8 cellular contexts compared by ENCODE assay signal in the genomic region with DNA sequence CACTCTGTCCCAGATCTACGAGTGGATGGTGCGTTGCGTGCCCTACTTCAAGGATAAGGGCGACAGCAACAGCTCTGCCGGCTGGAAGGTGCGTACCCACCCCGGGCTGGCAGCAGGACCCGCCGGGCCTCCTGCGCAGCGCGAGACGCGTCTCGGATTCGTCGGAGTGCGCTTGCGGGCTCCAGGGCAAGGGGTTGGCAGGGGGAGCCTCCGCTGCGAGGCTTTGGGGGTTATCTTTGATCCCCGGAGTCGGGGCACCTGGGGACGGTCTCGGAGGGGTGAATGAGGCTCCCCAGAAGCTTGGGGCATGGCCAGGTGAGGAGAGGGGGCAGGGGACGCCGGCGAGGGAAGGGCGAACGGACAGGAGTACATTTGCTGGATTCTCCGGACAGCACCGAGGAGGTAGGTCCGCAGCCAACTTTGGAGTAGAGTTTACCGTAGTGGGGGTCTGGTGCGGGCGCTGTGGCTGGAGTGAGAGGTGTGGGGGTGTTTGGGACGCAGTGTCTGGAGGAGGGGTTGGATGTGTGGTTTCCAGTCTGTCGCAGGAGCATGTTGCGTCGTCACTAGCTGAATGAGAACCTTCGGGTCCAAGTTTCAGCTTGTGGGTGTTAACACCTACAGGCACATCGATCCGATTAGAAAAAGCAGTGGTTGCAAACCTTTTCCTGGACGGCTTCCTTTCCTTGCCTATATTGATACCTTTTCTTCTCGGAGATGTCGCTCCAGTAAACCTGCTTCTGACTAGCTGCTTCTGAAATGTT. TPM values are rescaled to one million over a fixed set of nuclear protein-coding genes. Genes with fewer than 3 reads are reported as not detected.
DNase-seq lines count a peak whose midpoint lies in the region; ATAC-seq and TF ChIP-seq lines count a peak whose summit lies in the region.

No MANE protein-coding gene starts in this region.

- H3K36me3 ChIP-seq in GM06990 (ENCODE audit: control insufficient read depth, insufficient read depth, low read length) (no peaks in the 10 kb centered on the region; the same call in 1 of the 2 replicates), Panc1 (ENCODE audit: control insufficient read depth, insufficient read depth, low read length) (no peaks in the 10 kb centered on the region; the same call in 1 of the 2 replicates), ectodermal cell (ENCODE audit: control insufficient read depth, insufficient read depth, low read length) (peaks cover under 1% of the 10 kb centered on the region), mucosa of rectum (ENCODE audit: control insufficient read depth in 2 of 2, insufficient read depth in 2 of 2, low read length in 2 of 2) (peaks cover 4% of the 10 kb centered on the region in 2 donors)

- DNase-seq in GM06990 (ENCODE audit: extremely low read depth, insufficient read length) = peak; percentile 29
- DNase-seq in Panc1 (ENCODE audit: low read depth, low spot score) = no peak
- DNase-seq in NOMO-1 (lab: John Stamatoyannopoulos, UW; ENCODE audit: unreplicated experiment in 2 of 2) = no peak
- DNase-seq in NCI-H446 treated with DMSO at 0.1 percent for 48 hours (lab: John Stamatoyannopoulos, UW) = no peak
- DNase-seq in SKM-1 (lab: John Stamatoyannopoulos, UW; ENCODE audit: unreplicated experiment) = no peak

- H3K4me1 ChIP-seq in Panc1 (ENCODE audit: control insufficient read depth, insufficient read depth, low read length) = peaks cover 39% of the 10 kb centered on the region
- peaks cover 6% of the 10 kb centered on the region for H3K4me1 ChIP-seq in ectodermal cell (ENCODE audit: control insufficient read depth, insufficient read depth, low read length)
- H3K4me1 ChIP-seq in mucosa of rectum (ENCODE audit: control insufficient read depth in 2 of 2, insufficient read depth in 2 of 2, low read length in 2 of 2) = peaks cover 38 to 52% of the 10 kb centered on the region in 2 donors

- H3K4me3 ChIP-seq in GM06990 (replicated peaks; ENCODE audit: low read depth, low read length) (peak overlapping the region; percentile 92), Panc1 (ENCODE audit: low read depth in 2 of 2, low read length in 2 of 2) (peak overlapping the region; percentile 96 to 98), ectodermal cell (ENCODE audit: insufficient read depth, low read depth, low read length) (peak overlapping the region; percentile 87), mucosa of rectum (ENCODE audit: low read length in 2 of 2) (peak overlapping the region; percentile 77 to 88)

- H3K27me3 ChIP-seq in GM06990 (replicated peaks; ENCODE audit: control insufficient read depth, insufficient read depth, low read length) (no peaks in the 10 kb centered on the region; the same call in 1 of the 2 replicates), Panc1 (ENCODE audit: control insufficient read depth, insufficient read depth, low read length) (no peaks in the 10 kb centered on the region), ectodermal cell (ENCODE audit: control insufficient read depth, insufficient read depth, low read length, poor library complexity, severe bottlenecking) (peaks cover 47% of the 10 kb centered on the region), mucosa of rectum (ENCODE audit: control insufficient read depth in 2 of 2, insufficient read depth in 2 of 2, low read length in 2 of 2) (no peaks in the 10 kb centered on the region)

- intact Hi-C loops in Panc1 (cut with micrococcal nuclease; ENCODE audit: unreplicated experiment) = loop anchor here (5.0 kb wide), 1 partner anchor 275 kb away; no protein-coding TSS in a partner anchor

- H3K9me3 ChIP-seq in Panc1 (ENCODE audit: control insufficient read depth, insufficient read depth, low read depth, low read length) = no peaks in the 10 kb centered on the region
- no peaks in the 10 kb centered on the region for H3K9me3 ChIP-seq in ectodermal cell (ENCODE audit: control insufficient read depth, low read length)
- H3K9me3 ChIP-seq in mucosa of rectum (ENCODE audit: control insufficient read depth in 2 of 2, low read length in 2 of 2) = no peaks in the 10 kb centered on the region

- H3K9ac ChIP-seq in mucosa of rectum (ENCODE audit: low read depth in 1 of 2, low read length in 2 of 2) = peak overlapping the region; percentile 74 to 85

- H3K27ac ChIP-seq in Panc1 (ENCODE audit: low read length) = peak overlapping the region; percentile 93
- H3K27ac ChIP-seq in ectodermal cell (ENCODE audit: insufficient read depth, low read depth, low read length, poor library complexity, severe bottlenecking) = no peak overlapping the region
- H3K27ac ChIP-seq in mucosa of rectum (ENCODE audit: low read depth in 2 of 2, low read length in 2 of 2) = peak overlapping the region; percentile 100

- BruUV-seq in Panc1 (replicated peaks; lab: Mats Ljungman, UMichigan) = TSS peak; percentile 93

- CTCF ChIA-PET in Panc1 (lab: Charles Lee) = no interaction called here

- POLR2A ChIA-PET in Panc1 (lab: Charles Lee) = no interaction called here

- TF ChIP-seq CTCF in GM06990 (IDR thresholded peaks at IDR 0.05; ENCODE audit: insufficient read depth, low read length, poor library complexity, severe bottlenecking) = no peak
- TF ChIP-seq CTCF in Panc1 (IDR thresholded peaks at IDR 0.05) = no peak

- WGBS in ectodermal cell, 2 experiments = 1% methylated on average over 46 of the region's 46 CpGs

- ATAC-seq in Panc1 (no peak), GM19467 (IDR thresholded peaks at IDR 0.05; ENCODE audit: unreplicated experiment) (no peak)

- in situ Hi-C loops in Panc1 (cut with HindIII; ENCODE audit: low pct_unique_long_range_greater_than_20kb, low sequenced_read_pairs) = no loop called here

RNA-seq across cellular contexts. Expression of gene FOXO3, which starts 1.2 kb away (rescaled TPM):
- total RNA-seq in Panc1 (2021; ENCODE audit: unreplicated experiment) = 43.8 TPM
- polyA plus RNA-seq in Panc1 (2012; ENCODE audit: insufficient read length) = 20.6 TPM
- 15.2 TPM for polyA plus RNA-seq in ectodermal cell (2013, experiment 1 of 4)
- 14.1 TPM for polyA plus RNA-seq in ectodermal cell (2013, experiment 2 of 4)
- 13.3 TPM for polyA plus RNA-seq in ectodermal cell (2013, experiment 3 of 4)
- 14.3 TPM for polyA plus RNA-seq in ectodermal cell (2013, experiment 4 of 4)
